Comparison of ENCODE assay signal across 25 cellular contexts in genomic region chr14:99210333-99210732, GRCh38.
DNase-seq lines count a peak whose midpoint lies in the region; ATAC-seq lines count a peak whose summit lies in the region.
"Had no signal": no experiment of that assay in that cellular context is flagged by ENCODE, and none has a peak within 500 bp of the region (broad histone marks: within the 10 kb centered on the region; RNA-seq: fewer than 3 reads in every experiment).

No MANE protein-coding gene starts in this region.

- peak overlapping the region; percentile 85 for H3K27ac Mint-ChIP-seq in activated CD4-positive, alpha-beta T cell treated with anti-CD3 and anti-CD28 coated beads, Interleukin-2, amount 10 ng/mL, durations not matched to agents 7 days and 5 days
- H3K27ac Mint-ChIP-seq in CD4-positive, CD25-positive, alpha-beta regulatory T cell, result peak overlapping the region; percentile 91 to 96 (median 92)
- peak overlapping the region; percentile 89 for H3K27ac Mint-ChIP-seq in activated CD8-positive, alpha-beta T cell treated with anti-CD3 and anti-CD28 coated beads, Interleukin-2, amount 10 ng/mL, durations not matched to agents 7 days and 5 days
- H3K27ac Mint-ChIP-seq in naive thymus-derived CD4-positive, alpha-beta T cell, result peak overlapping the region; percentile 86 to 100 (median 98)
- H3K27ac Mint-ChIP-seq: B cell had no signal

- POLR2A ChIA-PET in activated CD4-positive, alpha-beta T cell treated with anti-CD3 and anti-CD28 coated beads, Interleukin-2, amount 10 ng/mL, durations not matched to agents 7 days and 5 days (lab: Charles Lee), result interaction anchor here (0.6 kb wide), 1 partner anchor 705 kb away, joined by 3 read pairs; no protein-coding TSS in a partner anchor
- POLR2A ChIA-PET in activated CD8-positive, alpha-beta T cell treated with anti-CD3 and anti-CD28 coated beads, Interleukin-2, amount 10 ng/mL, durations not matched to agents 7 days and 5 days (lab: Charles Lee), result interaction anchor here (1.0 kb wide), 1 partner anchor 16 kb away, joined by 3 read pairs; no protein-coding TSS in a partner anchor
- POLR2A ChIA-PET in naive thymus-derived CD4-positive, alpha-beta T cell (lab: Charles Lee), result interaction anchor here (1.0 to 69.0 kb wide), 4 partner anchors 1 to 1000 kb away, joined by 3 to 2458 read pairs (median 1427); partner anchors contain the start of gene BCL11B

- ATAC-seq in CD4-positive, CD25-positive, alpha-beta regulatory T cell (ENCODE audit: low read depth in 2 of 2), result no peak
- ATAC-seq in activated CD8-positive, alpha-beta T cell treated with anti-CD3 and anti-CD28 coated beads, Interleukin-2, amount 10 ng/mL, durations not matched to agents 7 days and 5 days, result no peak
- ATAC-seq in naive thymus-derived CD4-positive, alpha-beta T cell, result no peak
- ATAC-seq: A549, GM12878, K562, left lobe of liver had no signal

- CTCF ChIA-PET in activated CD4-positive, alpha-beta T cell treated with anti-CD3 and anti-CD28 coated beads, Interleukin-2, amount 10 ng/mL, durations not matched to agents 7 days and 5 days (lab: Charles Lee), result interaction anchor here (0.9 to 2.9 kb wide), 4 partner anchors 8 to 56 kb away, joined by 3 to 9 read pairs (median 4); no protein-coding TSS in a partner anchor
- CTCF ChIA-PET in activated CD8-positive, alpha-beta T cell treated with anti-CD3 and anti-CD28 coated beads, Interleukin-2, amount 10 ng/mL, durations not matched to agents 7 days and 5 days (lab: Charles Lee), result interaction anchor here (0.8 kb wide), 1 partner anchor 8 kb away, joined by 3 read pairs; no protein-coding TSS in a partner anchor
- CTCF ChIA-PET in naive thymus-derived CD4-positive, alpha-beta T cell (lab: Charles Lee), result interaction anchor here (0.6 to 1.4 kb wide), 2 partner anchors 19 to 52 kb away, joined by 3 to 4 read pairs; no protein-coding TSS in a partner anchor

- H3K4me3 Mint-ChIP-seq in activated CD4-positive, alpha-beta T cell treated with anti-CD3 and anti-CD28 coated beads, Interleukin-2, amount 10 ng/mL, durations not matched to agents 7 days and 5 days, result no peak overlapping the region
- peak overlapping the region in 3 of 4 donors; percentile 62 to 83 (median 79) for H3K4me3 Mint-ChIP-seq in CD4-positive, CD25-positive, alpha-beta regulatory T cell
- peak overlapping the region; percentile 41 for H3K4me3 Mint-ChIP-seq in activated CD8-positive, alpha-beta T cell treated with anti-CD3 and anti-CD28 coated beads, Interleukin-2, amount 10 ng/mL, durations not matched to agents 7 days and 5 days
- peak overlapping the region; percentile 47 to 94 (median 88) for H3K4me3 Mint-ChIP-seq in naive thymus-derived CD4-positive, alpha-beta T cell
- H3K4me3 Mint-ChIP-seq: B cell had no signal

- intact Hi-C loops in naive thymus-derived CD4-positive, alpha-beta T cell (cut with micrococcal nuclease), result loop anchor here in 1 of 2 donors (1.0 kb wide), 1 partner anchor 8 kb away; no protein-coding TSS in a partner anchor

- no peaks in the 10 kb centered on the region for H3K9me3 ChIP-seq in CD4-positive, CD25-positive, alpha-beta regulatory T cell (ENCODE audit: control insufficient read depth in 2 of 2, low read length in 2 of 2)
- H3K9me3 ChIP-seq in naive thymus-derived CD4-positive, alpha-beta T cell (ENCODE audit: control insufficient read depth in 2 of 3, low read length in 3 of 3), result no peaks in the 10 kb centered on the region
- H3K9me3 ChIP-seq: A549, upper lobe of left lung had no signal

- no peaks in the 10 kb centered on the region for H3K9me3 Mint-ChIP-seq in activated CD4-positive, alpha-beta T cell treated with anti-CD3 and anti-CD28 coated beads, Interleukin-2, amount 10 ng/mL, durations not matched to agents 7 days and 5 days
- peaks cover 0 to 1% (median 0%) of the 10 kb centered on the region in 7 donors for H3K9me3 Mint-ChIP-seq in CD4-positive, CD25-positive, alpha-beta regulatory T cell
- H3K9me3 Mint-ChIP-seq in activated CD8-positive, alpha-beta T cell treated with anti-CD3 and anti-CD28 coated beads, Interleukin-2, amount 10 ng/mL, durations not matched to agents 7 days and 5 days (ENCODE audit: insufficient read depth), result no peaks in the 10 kb centered on the region
- H3K9me3 Mint-ChIP-seq in naive thymus-derived CD4-positive, alpha-beta T cell, result peaks cover 0 to 12% (median 0%) of the 10 kb centered on the region in 11 donors

- peaks cover 42% of the 10 kb centered on the region for H3K36me3 ChIP-seq in CD4-positive, CD25-positive, alpha-beta regulatory T cell (ENCODE audit: control insufficient read depth, insufficient read depth, low read length)
- peaks cover 0 to 47% (median under 1%) of the 10 kb centered on the region in 3 experiments for H3K36me3 ChIP-seq in naive thymus-derived CD4-positive, alpha-beta T cell (ENCODE audit: control insufficient read depth in 2 of 3, insufficient read depth in 3 of 3, low read length in 3 of 3)
- H3K36me3 ChIP-seq: upper lobe of left lung had no signal

- peak overlapping the region; percentile 75 for H3K27ac ChIP-seq in CD4-positive, CD25-positive, alpha-beta regulatory T cell (ENCODE audit: insufficient read depth, low read length, poor library complexity, severe bottlenecking)
- H3K27ac ChIP-seq in naive thymus-derived CD4-positive, alpha-beta T cell (ENCODE audit: low read depth, low read length), result peak overlapping the region; percentile 85
- no peak overlapping the region for H3K27ac ChIP-seq in caudate nucleus (ENCODE audit: low read depth, low read length)
- H3K27ac ChIP-seq: A549, hepatocyte, upper lobe of left lung had no signal

- no peaks in the 10 kb centered on the region for H3K27me3 ChIP-seq in CD4-positive, CD25-positive, alpha-beta regulatory T cell (ENCODE audit: control insufficient read depth, insufficient read depth, low read length)
- H3K27me3 ChIP-seq in naive thymus-derived CD4-positive, alpha-beta T cell (ENCODE audit: control insufficient read depth in 2 of 2, insufficient read depth in 2 of 2, low read length in 2 of 2), result no peaks in the 10 kb centered on the region
- H3K27me3 ChIP-seq: hepatocyte, upper lobe of left lung had no signal

- peaks cover 79% of the 10 kb centered on the region for H3K36me3 Mint-ChIP-seq in activated CD4-positive, alpha-beta T cell treated with anti-CD3 and anti-CD28 coated beads, Interleukin-2, amount 10 ng/mL, durations not matched to agents 7 days and 5 days (ENCODE audit: low read depth)
- peaks cover 42% of the 10 kb centered on the region for H3K36me3 Mint-ChIP-seq in CD4-positive, CD25-positive, alpha-beta regulatory T cell
- peaks cover 69% of the 10 kb centered on the region for H3K36me3 Mint-ChIP-seq in activated CD8-positive, alpha-beta T cell treated with anti-CD3 and anti-CD28 coated beads, Interleukin-2, amount 10 ng/mL, durations not matched to agents 7 days and 5 days (ENCODE audit: low read depth)
- peaks cover 4 to 44% (median 30%) of the 10 kb centered on the region in 5 donors for H3K36me3 Mint-ChIP-seq in naive thymus-derived CD4-positive, alpha-beta T cell

- no peak for DNase-seq in activated CD4-positive, alpha-beta T cell treated with anti-CD3 and anti-CD28 coated beads, Interleukin-2, amount 10 ng/mL, durations not matched to agents 7 days and 5 days
- no peak for DNase-seq in activated CD4-positive, alpha-beta T cell treated with anti-CD3 and anti-CD28 coated beads for 1 hour
- DNase-seq in CD4-positive, CD25-positive, alpha-beta regulatory T cell, result no peak
- no peak for DNase-seq in activated CD8-positive, alpha-beta T cell treated with anti-CD3 and anti-CD28 coated beads, Interleukin-2, amount 10 ng/mL, durations not matched to agents 7 days and 5 days
- no peak for DNase-seq in naive thymus-derived CD4-positive, alpha-beta T cell
- DNase-seq in caudate nucleus (lab: John Stamatoyannopoulos, UW) (no peak), NCI-H446 (lab: John Stamatoyannopoulos, UW) (no peak), inferior parietal cortex (ENCODE audit: extremely low spot score) (no peak)
- DNase-seq: activated CD4-positive, CD25-positive, alpha-beta regulatory T cell treated with anti-CD3 and anti-CD28 coated beads, Interleukin-2, amount 50 U/mL, for 72 hours; activated CD8-positive, alpha-beta memory T cell treated with anti-CD3 and anti-CD28 coated beads, Interleukin-2, amount 50 U/mL, for 4 hours; effector CD4-positive, alpha-beta T cell; foreskin melanocyte; GOT3; mesenchymal stem cell; NCI-H2081; NCI-H345; substantia nigra; upper lobe of left lung had no signal

- no peaks in the 10 kb centered on the region for H3K27me3 Mint-ChIP-seq in activated CD4-positive, alpha-beta T cell treated with anti-CD3 and anti-CD28 coated beads, Interleukin-2, amount 10 ng/mL, durations not matched to agents 7 days and 5 days
- H3K27me3 Mint-ChIP-seq in CD4-positive, CD25-positive, alpha-beta regulatory T cell, result no peaks in the 10 kb centered on the region
- H3K27me3 Mint-ChIP-seq in activated CD8-positive, alpha-beta T cell treated with anti-CD3 and anti-CD28 coated beads, Interleukin-2, amount 10 ng/mL, durations not matched to agents 7 days and 5 days (ENCODE audit: low read depth), result no peaks in the 10 kb centered on the region
- H3K27me3 Mint-ChIP-seq in naive thymus-derived CD4-positive, alpha-beta T cell, result no peaks in the 10 kb centered on the region
- H3K27me3 Mint-ChIP-seq: B cell had no signal

- H3K4me3 ChIP-seq in CD4-positive, CD25-positive, alpha-beta regulatory T cell (ENCODE audit: low read depth, low read length), result peak overlapping the region; percentile 61
- H3K4me3 ChIP-seq in naive thymus-derived CD4-positive, alpha-beta T cell (ENCODE audit: low read length), result peak overlapping the region; percentile 10
- H3K4me3 ChIP-seq: A549, GM12878, hepatocyte, K562, skin epidermis, upper lobe of left lung had no signal

- peaks cover 100% of the 10 kb centered on the region for H3K4me1 ChIP-seq in CD4-positive, CD25-positive, alpha-beta regulatory T cell (ENCODE audit: control insufficient read depth, insufficient read depth, low read length, poor library complexity, severe bottlenecking)
- H3K4me1 ChIP-seq in naive thymus-derived CD4-positive, alpha-beta T cell (ENCODE audit: control insufficient read depth in 2 of 2, insufficient read depth in 2 of 2, low read length in 2 of 2), result peaks cover 89 to 98% of the 10 kb centered on the region in 2 donors
- H3K4me1 ChIP-seq: A549 had no signal

- peaks cover 99% of the 10 kb centered on the region for H3K4me1 Mint-ChIP-seq in activated CD4-positive, alpha-beta T cell treated with anti-CD3 and anti-CD28 coated beads, Interleukin-2, amount 10 ng/mL, durations not matched to agents 7 days and 5 days
- peaks cover 31 to 99% (median 87%) of the 10 kb centered on the region in 4 donors for H3K4me1 Mint-ChIP-seq in CD4-positive, CD25-positive, alpha-beta regulatory T cell
- H3K4me1 Mint-ChIP-seq in activated CD8-positive, alpha-beta T cell treated with anti-CD3 and anti-CD28 coated beads, Interleukin-2, amount 10 ng/mL, durations not matched to agents 7 days and 5 days (ENCODE audit: low read depth), result peaks cover 100% of the 10 kb centered on the region
- peaks cover 72 to 100% (median 99%) of the 10 kb centered on the region in 7 donors for H3K4me1 Mint-ChIP-seq in naive thymus-derived CD4-positive, alpha-beta T cell
- H3K4me1 Mint-ChIP-seq: B cell had no signal
